In the genomic region with DNA sequence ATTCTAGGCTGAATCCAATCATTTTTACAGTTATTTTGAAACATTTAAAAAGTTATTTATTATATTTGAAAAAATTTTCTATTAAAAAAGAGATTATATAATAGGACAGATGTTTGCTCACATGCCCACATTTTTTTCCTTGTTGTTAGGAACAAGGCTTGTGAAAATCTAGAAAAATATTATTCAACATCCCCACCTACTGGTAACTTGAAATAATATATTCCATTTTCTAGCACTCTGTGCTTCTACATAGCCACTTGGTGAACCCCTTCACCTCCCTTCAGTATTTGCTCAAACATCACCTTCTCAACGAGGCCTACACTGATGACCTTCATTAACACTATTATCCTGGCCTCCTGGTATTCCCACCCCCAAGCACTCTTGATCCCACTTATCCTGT, we compare ENCODE assay signal across 8 cellular contexts. TPM values are rescaled to one million over a fixed set of nuclear protein-coding genes. Genes with fewer than 3 reads are reported as not detected.
A peak's percentile ranks its signal among the peaks of the same experiment; 100 is the strongest.
DNase-seq lines count a peak whose midpoint lies in the region; ATAC-seq, FAIRE-seq and TF ChIP-seq lines count a peak whose summit lies in the region.

No MANE protein-coding gene starts in this region.

- no peaks in the 10 kb centered on the region for H3K9me3 ChIP-seq in endodermal cell (ENCODE audit: control insufficient read depth, low read length)

- H3K27ac ChIP-seq in endodermal cell (ENCODE audit: low read depth, low read length) (no peak overlapping the region), substantia nigra (ENCODE audit: low read depth, low read length, poor library complexity, severe bottlenecking) (no peak overlapping the region)

- H3K27ac Mint-ChIP-seq in endodermal cell, result no peak overlapping the region

- no peaks in the 10 kb centered on the region for H3K27me3 ChIP-seq in endodermal cell (ENCODE audit: control insufficient read depth, insufficient read depth, low read length, poor library complexity, severe bottlenecking)

- no peak overlapping the region for H3K9ac ChIP-seq in endodermal cell (ENCODE audit: extremely low read depth, low read length, poor library complexity, severe bottlenecking)

- ATAC-seq in stimulated activated naive CD8-positive, alpha-beta T cell treated with anti-CD3 and anti-CD28 coated beads, Interleukin-15, Interleukin-2, amounts not matched to agents 100 U/mL and 50 U/mL, for 24 hours, result no peak

- no peaks in the 10 kb centered on the region for H3K36me3 ChIP-seq in endodermal cell (ENCODE audit: control insufficient read depth, insufficient read depth, low read length)

- peak; percentile 65 for TF ChIP-seq CTCF in endodermal cell (conservative IDR thresholded peaks at IDR 0.05)
- peak; percentile 17 for TF ChIP-seq CTCF in retinal pigment epithelial cell (conservative IDR thresholded peaks at IDR 0.05; ENCODE audit: low read depth, low read length)

- H3K36me3 Mint-ChIP-seq in endodermal cell (ENCODE audit: low read depth), result no peaks in the 10 kb centered on the region

- H3K4me3 Mint-ChIP-seq in endodermal cell, result no peak overlapping the region

- no peak overlapping the region for H3K4me3 ChIP-seq in endodermal cell (ENCODE audit: low read length)
- H3K4me3 ChIP-seq in retinal pigment epithelial cell (ENCODE audit: low read length), result no peak overlapping the region

- WGBS in endodermal cell (ENCODE audit: insufficient coverage in 1 of 2, insufficient read length in 1 of 2), 2 experiments, result 47 to 50% methylated on average over 1 of the region's 1 CpG

- DNase-seq in DMS 273 treated with DMSO at 0.1 percent for 48 hours (lab: John Stamatoyannopoulos, UW) (peak; percentile 37), HCEC 1CT (peak; percentile 36), NCI-H524 treated with DMSO at 0.1 percent for 48 hours (lab: John Stamatoyannopoulos, UW) (peak; percentile 27), endodermal cell (no peak), retinal pigment epithelial cell (ENCODE audit: low read depth) (peak; percentile 4), substantia nigra (lab: John Stamatoyannopoulos, UW) (no peak), GM19239 (ENCODE audit: insufficient read length, low spot score) (no peak)
- no peak for DNase-seq in stimulated activated naive CD8-positive, alpha-beta T cell treated with anti-CD3 and anti-CD28 coated beads, Interleukin-15, Interleukin-2, amounts not matched to agents 100 U/mL and 50 U/mL, for 24 hours

- no peaks in the 10 kb centered on the region for H3K9me3 Mint-ChIP-seq in endodermal cell

- no peaks in the 10 kb centered on the region for H3K27me3 Mint-ChIP-seq in endodermal cell (ENCODE audit: insufficient read depth)

- no peaks in the 10 kb centered on the region for H3K4me1 Mint-ChIP-seq in endodermal cell

- FAIRE-seq in GM19239 (lab: Jason Lieb, UNC), result no peak

- no peaks in the 10 kb centered on the region for H3K4me1 ChIP-seq in endodermal cell (ENCODE audit: control insufficient read depth, insufficient read depth, low read length)

RNA-seq across cellular contexts. Expression of gene GPRC6A, which starts 18.4 kb away (rescaled TPM):
- not detected for total RNA-seq in endodermal cell
- not detected for polyA plus RNA-seq in endodermal cell (2013, experiment 1 of 2)
- polyA plus RNA-seq in endodermal cell (2013, experiment 2 of 2), result not detected

RNA-seq across cellular contexts. Expression of gene RFX6, which starts 29.8 kb away (rescaled TPM):
- total RNA-seq in endodermal cell, result 1 to 10 TPM in 1 of 2 donors, under 1 TPM in 1; 0.22 to 1.2 TPM
- polyA plus RNA-seq in endodermal cell (2013, experiment 1 of 2), result 0.32 TPM
- 0.25 TPM for polyA plus RNA-seq in endodermal cell (2013, experiment 2 of 2)

Comparison
In these comparisons a context has a peak if more than half of its experiments do, and no peak if none do; other contexts are left out.
1. DNase-seq: peak in DMS 273 treated with DMSO at 0.1 percent for 48 hours (single experiment), HCEC 1CT (single experiment), NCI-H524 treated with DMSO at 0.1 percent for 48 hours (single experiment) and retinal pigment epithelial cell (single experiment); none in endodermal cell (single experiment), substantia nigra (0 of 49), GM19239 (single experiment) and stimulated activated naive CD8-positive, alpha-beta T cell treated with anti-CD3 and anti-CD28 coated beads, Interleukin-15, Interleukin-2, amounts not matched to agents 100 U/mL and 50 U/mL, for 24 hours (single experiment).